9 cellular contexts compared by ENCODE assay signal in the genomic region with DNA sequence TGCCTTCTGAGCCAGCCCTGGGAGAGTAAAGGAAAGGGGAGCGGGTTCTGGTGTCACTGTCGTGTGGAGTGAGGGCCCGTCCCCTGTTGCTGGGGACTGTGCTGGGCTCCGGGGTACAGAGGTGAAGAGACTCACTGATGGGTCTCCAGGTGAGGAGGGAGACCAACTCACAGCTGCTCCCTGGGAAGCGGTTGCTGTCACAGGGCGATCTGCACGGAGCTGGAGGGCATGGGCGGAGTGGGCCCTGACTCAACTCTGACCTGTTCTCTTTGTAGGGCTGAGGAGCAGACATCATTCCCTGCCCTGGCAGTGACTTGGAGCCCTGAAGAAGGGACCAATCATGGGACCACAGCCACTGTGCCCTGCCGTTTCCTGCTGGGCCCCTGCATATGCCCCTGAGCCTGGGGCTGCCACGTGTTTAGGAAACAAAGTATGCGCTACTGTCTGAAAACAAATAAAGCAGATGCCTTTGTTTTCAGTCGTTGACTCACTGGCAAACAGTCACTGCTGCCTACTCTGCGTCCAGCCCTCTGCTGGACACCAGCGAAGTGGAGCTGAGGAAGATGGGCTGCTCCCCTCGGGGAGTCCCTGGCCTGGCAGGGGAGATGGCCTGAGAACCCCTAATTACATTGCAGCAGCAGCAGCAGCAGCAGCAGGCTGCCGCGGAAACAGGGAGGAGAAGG. TPM values are rescaled to one million over a fixed set of nuclear protein-coding genes. Genes with fewer than 3 reads are reported as not detected.
DNase-seq lines count a peak whose midpoint lies in the region; ATAC-seq and TF ChIP-seq lines count a peak whose summit lies in the region.
"Had no signal": no experiment of that assay in that cellular context is flagged by ENCODE, and none has a peak within 500 bp of the region (broad histone marks: within the 10 kb centered on the region; RNA-seq: fewer than 3 reads in every experiment).

No MANE protein-coding gene starts in this region.

- H3K27ac Mint-ChIP-seq in HFFc6: peak overlapping the region; percentile 77

- TF ChIP-seq CTCF in HFFc6 (IDR thresholded peaks at IDR 0.05): peak; percentile 77
- TF ChIP-seq CTCF in brain microvascular endothelial cell (IDR thresholded peaks at IDR 0.05; ENCODE audit: low read depth, low read length, missing control alignments): peak; percentile 82

- H3K36me3 ChIP-seq in brain microvascular endothelial cell (replicated peaks): no peaks in the 10 kb centered on the region

- in situ Hi-C loops in brain microvascular endothelial cell (cut with HindIII; ENCODE audit: low pct_ligation_motif_present, low sequenced_read_pairs): no loop called here

- peak overlapping the region; percentile 42; the same call in 1 of the 2 replicates for H3K4me3 Mint-ChIP-seq in HFFc6
- H3K4me3 Mint-ChIP-seq: effector memory CD8-positive, alpha-beta T cell had no signal

- peak; percentile 30 for DNase-seq in AG08396 (ENCODE audit: low spot score)
- peak; percentile 66 for DNase-seq in HFFc6
- DNase-seq in brain microvascular endothelial cell: peak; percentile 60
- peak; percentile 29 for DNase-seq in left kidney (ENCODE audit: low read depth, low spot score)
- no peak for DNase-seq in RKO (ENCODE audit: low spot score)
- no peak for DNase-seq in CD1c-positive myeloid dendritic cell (ENCODE audit: extremely low spot score)
- DNase-seq: effector memory CD8-positive, alpha-beta T cell had no signal

- no peaks in the 10 kb centered on the region for H3K9me3 Mint-ChIP-seq in HFFc6
- H3K9me3 Mint-ChIP-seq: effector memory CD8-positive, alpha-beta T cell had no signal

- no peaks in the 10 kb centered on the region; the same call in none of the 2 replicates for H3K27me3 Mint-ChIP-seq in HFFc6 (ENCODE audit: insufficient read depth)

- H3K36me3 Mint-ChIP-seq in HFFc6 (ENCODE audit: low read depth): peaks cover 5% of the 10 kb centered on the region

- no peak for TF ChIP-seq POLR2A in GM18505 (IDR thresholded peaks at IDR 0.05; ENCODE audit: borderline replicate concordance, extremely low read depth, insufficient read depth, insufficient read length)

- ATAC-seq in GM18505 (IDR thresholded peaks at IDR 0.05; ENCODE audit: unreplicated experiment) (no peak), HG02678 (IDR thresholded peaks at IDR 0.05; ENCODE audit: unreplicated experiment) (no peak)
- ATAC-seq: effector memory CD8-positive, alpha-beta T cell had no signal

- H3K27ac ChIP-seq in brain microvascular endothelial cell: no peak overlapping the region

- H3K4me3 ChIP-seq in brain microvascular endothelial cell (ENCODE audit: low read depth, low read length): no peak overlapping the region

- peaks cover 19% of the 10 kb centered on the region for H3K4me1 Mint-ChIP-seq in HFFc6 (ENCODE audit: low read depth)

- no peaks in the 10 kb centered on the region for H3K27me3 ChIP-seq in brain microvascular endothelial cell (replicated peaks)

RNA-seq across cellular contexts. Expression of gene PLXNA1, which starts 22.9 kb away (rescaled TPM):
- 10 to 100 TPM; 40.8 to 56.1 (median 45.4) TPM for total RNA-seq in HFFc6 (2021; fragmentation: NEBNext Ultra II Directional; extraction: Animal tissue kit (Norgen Biotek cat#: 25700))

Comparison
In these comparisons a context has a peak if more than half of its experiments do, and no peak if none do; other contexts are left out.
1. DNase-seq: peak in AG08396 (single experiment), HFFc6 (single experiment), brain microvascular endothelial cell (single experiment) and left kidney (single experiment); none in RKO (single experiment) and CD1c-positive myeloid dendritic cell (single experiment).